Comparison of ENCODE assay signal across 8 cellular contexts in the genomic region with DNA sequence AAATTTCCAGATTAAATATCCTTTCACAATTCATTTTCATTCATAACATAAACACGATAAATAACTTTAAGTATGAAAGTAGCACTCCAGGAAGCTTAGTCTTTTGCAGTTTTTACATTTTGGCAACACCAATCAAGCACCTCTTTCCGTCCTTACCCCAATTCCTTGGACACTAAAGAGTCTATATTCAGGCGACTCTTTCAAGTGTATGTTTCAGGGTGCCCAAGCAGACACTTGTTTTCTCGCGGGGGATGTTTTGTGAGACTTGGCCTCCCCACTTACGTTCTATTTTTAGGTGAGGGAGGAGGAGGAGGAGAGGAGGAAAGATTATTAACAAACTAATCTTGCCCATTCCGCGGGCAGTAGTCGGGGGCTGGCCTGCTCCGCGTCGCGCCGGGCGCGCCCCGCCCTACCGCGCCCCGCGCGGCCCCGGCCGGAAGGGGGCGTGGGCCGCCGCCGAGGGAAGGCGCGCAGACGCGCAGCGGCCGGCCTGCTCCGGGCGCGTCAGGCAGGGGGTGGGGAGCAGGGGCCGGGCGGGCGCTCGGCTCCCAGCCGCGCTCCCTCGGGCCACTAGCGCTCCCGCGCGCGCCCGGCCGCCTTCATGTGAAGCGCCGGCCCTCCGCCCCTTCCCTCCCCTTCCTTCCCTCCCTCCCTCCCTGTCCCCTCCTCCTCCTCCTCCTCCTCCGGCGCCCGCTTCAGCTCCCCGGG.
A peak's percentile ranks its signal among the peaks of the same experiment; 100 is the strongest.
DNase-seq lines count a peak whose midpoint lies in the region; ATAC-seq and TF ChIP-seq lines count a peak whose summit lies in the region.

Gene ITPRID2, plus strand, starts transcription at position 473 of the 708 bp plus-strand sequence. CDS start 337 bp downstream, outside the sequence.

- H3K36me3 ChIP-seq in rectal smooth muscle tissue (ENCODE audit: control insufficient read depth, insufficient read depth, low read length): no peaks in the 10 kb centered on the region

- ATAC-seq in HG02571 (IDR thresholded peaks at IDR 0.05; ENCODE audit: unreplicated experiment): peak; percentile 88

- H3K4me1 ChIP-seq in rectal smooth muscle tissue (ENCODE audit: control insufficient read depth, insufficient read depth, low read length): peaks cover 9% of the 10 kb centered on the region

- H3K27ac ChIP-seq in rectal smooth muscle tissue (ENCODE audit: low read depth, low read length): peak within 1 kb of the TSS; percentile 95

- H3K27me3 ChIP-seq in rectal smooth muscle tissue (ENCODE audit: control insufficient read depth, insufficient read depth, low read length): no peaks in the 10 kb centered on the region

- peak within 1 kb of the TSS; percentile 96 for H3K9ac ChIP-seq in rectal smooth muscle tissue (ENCODE audit: low read length)

- TF ChIP-seq CTCF in GM12865 (IDR thresholded peaks at IDR 0.05; ENCODE audit: insufficient read depth, low read depth, low read length, missing control alignments): no peak
- TF ChIP-seq CTCF in NB4 (IDR thresholded peaks at IDR 0.05; ENCODE audit: low read depth, low read length): no peak

- DNase-seq in GM12865 (ENCODE audit: low read depth) (peak; percentile 92), NB4 (ENCODE audit: low read depth) (peak; percentile 95), T-helper 2 cell (peak; percentile 36 to 85 (median 48)), anterior cingulate cortex (lab: John Stamatoyannopoulos, UW) (peak in 56 of 58 donors; percentile 13 to 89 (median 79)), hepatic stellate cell (ENCODE audit: low spot score) (peak; percentile 92), cerebellar nuclear complex (lab: John Stamatoyannopoulos, UW) (no peak)

- peak; percentile 71 for TF ChIP-seq POLR2A in NB4 (IDR thresholded peaks at IDR 0.05; ENCODE audit: extremely low read depth, insufficient read length)

- H3K4me3 ChIP-seq in GM12865 (ENCODE audit: low read depth, low read length): peak within 1 kb of the TSS; percentile 99
- peak within 1 kb of the TSS; percentile 82 for H3K4me3 ChIP-seq in NB4 (ENCODE audit: low read depth, low read length)
- peak within 1 kb of the TSS; percentile 85 for H3K4me3 ChIP-seq in rectal smooth muscle tissue (ENCODE audit: low read length)

Comparison
In these comparisons a context has a peak if more than half of its experiments do, and no peak if none do; other contexts are left out.
1. DNase-seq: peak in GM12865 (single experiment), NB4 (single experiment), T-helper 2 cell (5 of 5), anterior cingulate cortex (56 of 58) and hepatic stellate cell (single experiment); none in cerebellar nuclear complex (0 of 2).
2. Peak in every context shown above with its lines, with median percentiles within 50 percentile points of each other: H3K4me3 ChIP-seq.